Comparison of ENCODE assay signal across 8 cellular contexts in genomic region chr22:36389122-36389521, GRCh38. TPM values are rescaled to one million over a fixed set of nuclear protein-coding genes. Genes with fewer than 3 reads are reported as not detected.
A peak's percentile ranks its signal among the peaks of the same experiment; 100 is the strongest.
DNase-seq lines count a peak whose midpoint lies in the region; ATAC-seq and TF ChIP-seq lines count a peak whose summit lies in the region.
"Not testable (repeated sequence)": the region's sequence is repeated elsewhere in the genome, so short reads cannot be mapped to it uniquely, and the experiment has no call there.

No MANE protein-coding gene starts in this region.

- not testable (repeated sequence) for H3K9me3 Mint-ChIP-seq in activated CD8-positive, alpha-beta T cell treated with anti-CD3 and anti-CD28 coated beads, Interleukin-2, amount 10 ng/mL, durations not matched to agents 7 days and 5 days (ENCODE audit: insufficient read depth)

- H3K9me2 ChIP-seq in HCT116 (ENCODE audit: insufficient read depth); PC-3 (replicated peaks; ENCODE audit: low read length): not testable (repeated sequence)

- H3K4me3 ChIP-seq in A673 (ENCODE audit: low read depth, low read length, poor library complexity, severe bottlenecking) (peak overlapping the region; percentile 99), HCT116 (replicated peaks in 1 of 2; ENCODE audit: low read depth in 1 of 2, low read length in 2 of 2) (peak overlapping the region in 1 of 2 experiments; percentile 51; a peak in 3 of 4 replicates), PC-3 (ENCODE audit: low read length) (peak overlapping the region; percentile 71; the same call in 1 of the 2 replicates), fibroblast of villous mesenchyme (ENCODE audit: low read depth, low read length) (peak overlapping the region; percentile 54), muscle layer of colon (ENCODE audit: low read depth in 1 of 2, low read length in 2 of 2) (peak overlapping the region; percentile 36 to 52), sigmoid colon (peak overlapping the region; percentile 38 to 95 (median 45))
- H3K4me3 ChIP-seq in brain microvascular endothelial cell (ENCODE audit: low read depth, low read length): not testable (repeated sequence)

- H3K79me2 ChIP-seq in HCT116 (ENCODE audit: insufficient read depth, low read length) (peaks cover 36% of the 10 kb centered on the region), PC-3 (ENCODE audit: low read length) (peaks cover 41% of the 10 kb centered on the region)

- in situ Hi-C loops in brain microvascular endothelial cell (cut with HindIII; ENCODE audit: low pct_ligation_motif_present, low sequenced_read_pairs): not testable (repeated sequence)

- not testable (repeated sequence) for DNase-seq in A673 (ENCODE audit: low spot score); HCT116 (ENCODE audit: low read depth, low spot score); PC-3; activated CD8-positive, alpha-beta T cell treated with anti-CD3 and anti-CD28 coated beads, Interleukin-2, amount 10 ng/mL, durations not matched to agents 7 days and 5 days; brain microvascular endothelial cell; fibroblast of villous mesenchyme (ENCODE audit: low read depth); sigmoid colon

- H3F3A ChIP-seq in PC-3 (ENCODE audit: low read length, unreplicated experiment): not testable (repeated sequence)

- not testable (repeated sequence) for TF ChIP-seq RAD21 in HCT116 (IDR thresholded peaks at IDR 0.05; ENCODE audit: low read depth)

- not testable (repeated sequence) for ATAC-seq in HCT116; PC-3; activated CD8-positive, alpha-beta T cell treated with anti-CD3 and anti-CD28 coated beads, Interleukin-2, amount 10 ng/mL, durations not matched to agents 7 days and 5 days

- H3K36me3 Mint-ChIP-seq in activated CD8-positive, alpha-beta T cell treated with anti-CD3 and anti-CD28 coated beads, Interleukin-2, amount 10 ng/mL, durations not matched to agents 7 days and 5 days (ENCODE audit: low read depth): peaks cover 27% of the 10 kb centered on the region

- H3K4me1 Mint-ChIP-seq in activated CD8-positive, alpha-beta T cell treated with anti-CD3 and anti-CD28 coated beads, Interleukin-2, amount 10 ng/mL, durations not matched to agents 7 days and 5 days (ENCODE audit: low read depth): peaks cover 35% of the 10 kb centered on the region

- CTCF ChIA-PET in A673 (lab: Charles Lee): interaction anchor here (0.7 kb wide), 1 partner anchor 229 kb away, joined by 3 read pairs; no protein-coding TSS in a partner anchor
- CTCF ChIA-PET in HCT116 (lab: Charles Lee); PC-3 (lab: Charles Lee): not testable (repeated sequence)
- CTCF ChIA-PET in activated CD8-positive, alpha-beta T cell treated with anti-CD3 and anti-CD28 coated beads, Interleukin-2, amount 10 ng/mL, durations not matched to agents 7 days and 5 days (lab: Charles Lee): interaction anchor here (1.0 to 1.6 kb wide), 7 partner anchors 9 to 82 kb away, joined by 3 to 7 read pairs (median 4); no protein-coding TSS in a partner anchor

- RAD21 ChIA-PET in HCT116 (lab: Charles Lee; ENCODE audit: low non-redundant PET in 1 of 2, low total read pairs in 2 of 2, uncharacterized antibody in 2 of 2, unreplicated experiment in 2 of 2): not testable (repeated sequence)

- not testable (repeated sequence) for BruUV-seq in A673 (replicated peaks; lab: Mats Ljungman, UMichigan); HCT116 (replicated peaks; lab: Mats Ljungman, UMichigan); PC-3 (replicated peaks; lab: Mats Ljungman, UMichigan)

- not testable (repeated sequence) for TF ChIP-seq POLR2A in HCT116 (IDR thresholded peaks at IDR 0.05; ENCODE audit: borderline replicate concordance, extremely low read depth, insufficient read depth, insufficient read length); sigmoid colon (IDR thresholded peaks at IDR 0.05)

- peaks cover 28% of the 10 kb centered on the region for H3K4me1 ChIP-seq in A673 (ENCODE audit: insufficient read depth, low read length, poor library complexity, severe bottlenecking)
- peaks cover 27 to 36% of the 10 kb centered on the region in 2 experiments for H3K4me1 ChIP-seq in HCT116 (ENCODE audit: control insufficient read depth in 1 of 2, insufficient read depth in 2 of 2, low read length in 2 of 2)
- peaks cover 11% of the 10 kb centered on the region for H3K4me1 ChIP-seq in PC-3 (ENCODE audit: insufficient read depth, low read length)
- H3K4me1 ChIP-seq in muscle layer of colon (ENCODE audit: insufficient read depth, low read length): not testable (repeated sequence)
- H3K4me1 ChIP-seq in sigmoid colon: peaks cover 0 to 26% (median 14%) of the 10 kb centered on the region in 4 donors

- not testable (repeated sequence) for TF ChIP-seq CTCF in A673 (conservative IDR thresholded peaks at IDR 0.05; ENCODE audit: low read depth, low read length); HCT116 (IDR thresholded peaks at IDR 0.05 in 2 of 3, conservative IDR thresholded peaks at IDR 0.05 in 1 of 3; ENCODE audit: borderline replicate concordance in 1 of 3, insufficient read depth in 1 of 3, low read depth in 2 of 3, low read length in 2 of 3); PC-3 (conservative IDR thresholded peaks at IDR 0.05; ENCODE audit: low read depth, low read length); brain microvascular endothelial cell (IDR thresholded peaks at IDR 0.05; ENCODE audit: low read depth, low read length, missing control alignments); fibroblast of villous mesenchyme (IDR thresholded peaks at IDR 0.05; ENCODE audit: insufficient read depth, low read depth, low read length); sigmoid colon (IDR thresholded peaks at IDR 0.05)

- not testable (repeated sequence) for H3K9me3 ChIP-seq in A673 (ENCODE audit: low read depth, low read length, poor library complexity, severe bottlenecking); HCT116 (ENCODE audit: control insufficient read depth in 1 of 2, insufficient read depth in 1 of 2, low read depth in 1 of 2, low read length in 2 of 2); PC-3 (ENCODE audit: low read length); muscle layer of colon (ENCODE audit: low read length); sigmoid colon

- not testable (repeated sequence) for H3K27me3 ChIP-seq in A673 (replicated peaks; ENCODE audit: insufficient read depth, low read depth, low read length, poor library complexity); HCT116 (ENCODE audit: insufficient read depth, low read length); PC-3 (ENCODE audit: low read length); brain microvascular endothelial cell (replicated peaks); muscle layer of colon (ENCODE audit: control insufficient read depth in 1 of 2, insufficient read depth in 2 of 2, low read length in 2 of 2); sigmoid colon

- intact Hi-C loops in A673 (cut with micrococcal nuclease; ENCODE audit: unreplicated experiment) (loop anchor here (5.0 kb wide), 1 partner anchor 68 kb away; no protein-coding TSS in a partner anchor), HCT116 (cut with micrococcal nuclease) (loop anchor here (5.0 kb wide), 3 partner anchors 57 to 78 kb away; no protein-coding TSS in a partner anchor), PC-3 (cut with micrococcal nuclease) (loop anchor here (5.0 kb wide), 2 partner anchors 78 to 87 kb away; no protein-coding TSS in a partner anchor)
- intact Hi-C loops in sigmoid colon (cut with DNase I): not testable (repeated sequence)

- WGBS in sigmoid colon, 2 donors: 80 to 94% methylated on average over 14 of the region's 14 CpGs

- POLR2A ChIA-PET in A673 (lab: Charles Lee; ENCODE audit: low non-redundant PET): interaction anchor here (1.3 kb wide), 1 partner anchor 34 kb away, joined by 4 read pairs; no protein-coding TSS in a partner anchor
- POLR2A ChIA-PET in HCT116 (lab: Charles Lee): interaction anchor here (2.0 to 3.4 kb wide), 2 partner anchors 12 to 20 kb away, joined by 23 to 37 read pairs; no protein-coding TSS in a partner anchor
- POLR2A ChIA-PET in PC-3 (lab: Charles Lee; ENCODE audit: unreplicated experiment): interaction anchor here (0.6 to 1.6 kb wide), 3 partner anchors 28 to 84 kb away, joined by 3 to 8 read pairs (median 7); no protein-coding TSS in a partner anchor
- POLR2A ChIA-PET in activated CD8-positive, alpha-beta T cell treated with anti-CD3 and anti-CD28 coated beads, Interleukin-2, amount 10 ng/mL, durations not matched to agents 7 days and 5 days (lab: Charles Lee): interaction anchor here (0.7 to 1.4 kb wide), 2 partner anchors 12 to 92 kb away, joined by 3 to 4 read pairs; partner anchors contain the start of gene TXN2

- H3K9ac ChIP-seq in HCT116 (ENCODE audit: low read length) (peak overlapping the region; percentile 50), muscle layer of colon (ENCODE audit: low read length) (peak overlapping the region; percentile 52)
- H3K9ac ChIP-seq in PC-3 (ENCODE audit: low read length): not testable (repeated sequence)

- not testable (repeated sequence) for TF ChIP-seq EP300 in sigmoid colon (IDR thresholded peaks at IDR 0.05)

- H4K20me1 ChIP-seq in HCT116 (ENCODE audit: insufficient read depth) (peaks cover 12% of the 10 kb centered on the region; the same call in 1 of the 2 replicates), PC-3 (ENCODE audit: low read length) (peaks cover 21% of the 10 kb centered on the region)

- H3K36me3 ChIP-seq in A673 (ENCODE audit: insufficient read depth, low read length, poor library complexity, severe bottlenecking); HCT116 (ENCODE audit: control insufficient read depth in 1 of 2, insufficient read depth in 2 of 2, low read length in 2 of 2); PC-3 (ENCODE audit: low read depth, low read length); muscle layer of colon (ENCODE audit: insufficient read depth, low read length); sigmoid colon: not testable (repeated sequence)
- H3K36me3 ChIP-seq in brain microvascular endothelial cell (replicated peaks): peaks cover 33% of the 10 kb centered on the region

- H3K27ac ChIP-seq in A673 (ENCODE audit: low read depth, low read length, poor library complexity, severe bottlenecking); HCT116 (ENCODE audit: low read depth, low read length); PC-3 (ENCODE audit: low read length): not testable (repeated sequence)
- peak overlapping the region; percentile 75 for H3K27ac ChIP-seq in brain microvascular endothelial cell
- peak overlapping the region; percentile 85 for H3K27ac ChIP-seq in muscle layer of colon (ENCODE audit: low read depth, low read length)
- H3K27ac ChIP-seq in sigmoid colon: peak overlapping the region; percentile 84 to 100 (median 90)

- peak overlapping the region; percentile 85 for H3K27ac Mint-ChIP-seq in activated CD8-positive, alpha-beta T cell treated with anti-CD3 and anti-CD28 coated beads, Interleukin-2, amount 10 ng/mL, durations not matched to agents 7 days and 5 days

- H3K4me2 ChIP-seq in HCT116 (ENCODE audit: low read length): peak overlapping the region; percentile 69
- peak overlapping the region; percentile 91 for H3K4me2 ChIP-seq in PC-3 (ENCODE audit: low read length)

- peak overlapping the region; percentile 81 for H3K4me3 Mint-ChIP-seq in activated CD8-positive, alpha-beta T cell treated with anti-CD3 and anti-CD28 coated beads, Interleukin-2, amount 10 ng/mL, durations not matched to agents 7 days and 5 days

- H2AFZ ChIP-seq in HCT116 (ENCODE audit: low read depth, low read length, poor library complexity, severe bottlenecking) (peak overlapping the region; percentile 49), PC-3 (ENCODE audit: low read length) (peak overlapping the region; percentile 72; the same call in 1 of the 2 replicates)

- not testable (repeated sequence) for H3K27me3 Mint-ChIP-seq in activated CD8-positive, alpha-beta T cell treated with anti-CD3 and anti-CD28 coated beads, Interleukin-2, amount 10 ng/mL, durations not matched to agents 7 days and 5 days (ENCODE audit: low read depth)

RNA-seq across cellular contexts. Expression of gene MYH9, which starts 1.4 kb away (rescaled TPM):
- total RNA-seq in A673 (2021) (290 and 323 TPM in 2 replicates), HCT116 (2021; ENCODE audit: unreplicated experiment) (258 TPM), PC-3 (2014; rRNA removed) (357 and 546 TPM in 2 replicates), fibroblast of villous mesenchyme (1,420 and 1,714 TPM in 2 replicates), sigmoid colon (100 to 1,000 TPM; 147 to 273 (median 184) TPM)
- 205 and 249 TPM in 2 replicates for polyA plus RNA-seq in HCT116 (2012)
- 100 to 1,000 TPM; 857 to 883 TPM for total RNA-seq in activated CD8-positive, alpha-beta T cell treated with anti-CD3 and anti-CD28 coated beads, Interleukin-2, amount 10 ng/mL, durations not matched to agents 7 days and 5 days
- 100 to 1,000 TPM in 1 of 3 donors, 10 to 100 TPM in 2; 63.7 to 307 (median 88.3) TPM for polyA plus RNA-seq in sigmoid colon
